ENCODE assay signal across 1 cellular context in the genomic region with DNA sequence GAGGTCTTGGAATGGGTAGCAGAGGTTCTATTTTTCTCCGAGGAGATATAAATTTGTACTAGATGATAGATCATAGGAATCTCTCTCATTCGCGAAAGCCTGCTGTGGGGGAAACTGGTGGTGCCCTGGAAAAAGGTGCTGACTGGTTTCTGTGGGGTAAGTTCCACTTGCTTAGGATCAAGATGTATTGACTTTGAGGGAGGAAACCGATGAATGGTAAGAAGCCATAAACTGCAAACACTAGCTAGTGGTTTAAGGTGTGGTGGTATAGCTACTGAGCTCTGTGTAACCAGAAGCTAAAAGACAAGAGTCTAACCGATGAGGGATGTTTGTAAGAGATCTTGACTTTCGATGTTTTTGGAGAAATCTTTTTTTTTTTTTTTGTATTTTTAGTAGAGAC.
TF ChIP-seq lines count a peak whose summit lies in the region.

No MANE protein-coding gene starts in this region.

TF ChIP-seq in K562, 482 proteins besides CTCF, POLR2A, EP300 and RAD21 (continued from another document):
- TF ChIP-seq, protein P1, sequence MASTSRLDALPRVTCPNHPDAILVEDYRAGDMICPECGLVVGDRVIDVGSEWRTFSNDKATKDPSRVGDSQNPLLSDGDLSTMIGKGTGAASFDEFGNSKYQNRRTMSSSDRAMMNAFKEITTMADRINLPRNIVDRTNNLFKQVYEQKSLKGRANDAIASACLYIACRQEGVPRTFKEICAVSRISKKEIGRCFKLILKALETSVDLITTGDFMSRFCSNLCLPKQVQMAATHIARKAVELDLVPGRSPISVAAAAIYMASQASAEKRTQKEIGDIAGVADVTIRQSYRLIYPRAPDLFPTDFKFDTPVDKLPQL (IDR thresholded peaks at IDR 0.05; ENCODE audit: extremely low read depth, insufficient read length): no peak
- peak; percentile 24 for TF ChIP-seq ZNF316 (IDR thresholded peaks at IDR 0.05)
- TF ChIP-seq RBBP5 (IDR thresholded peaks at IDR 0.05; ENCODE audit: borderline replicate concordance, insufficient read depth, low read length, poor library complexity, severe bottlenecking): no peak
- TF ChIP-seq SMARCC2 (IDR thresholded peaks at IDR 0.05; ENCODE audit: low read depth): no peak
- TF ChIP-seq, protein P2, sequence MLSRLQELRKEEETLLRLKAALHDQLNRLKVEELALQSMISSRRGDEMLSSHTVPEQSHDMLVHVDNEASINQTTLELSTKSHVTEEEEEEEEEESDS (CRISPR knock-in tag; IDR thresholded peaks at IDR 0.05): no peak
- no peak for TF ChIP-seq TEAD2 (tag; IDR thresholded peaks at IDR 0.05)
- no peak for TF ChIP-seq SNRNP70 (optimal IDR thresholded peaks at IDR 0.05; ENCODE audit: low read depth, low read length)
- TF ChIP-seq, protein P3, sequence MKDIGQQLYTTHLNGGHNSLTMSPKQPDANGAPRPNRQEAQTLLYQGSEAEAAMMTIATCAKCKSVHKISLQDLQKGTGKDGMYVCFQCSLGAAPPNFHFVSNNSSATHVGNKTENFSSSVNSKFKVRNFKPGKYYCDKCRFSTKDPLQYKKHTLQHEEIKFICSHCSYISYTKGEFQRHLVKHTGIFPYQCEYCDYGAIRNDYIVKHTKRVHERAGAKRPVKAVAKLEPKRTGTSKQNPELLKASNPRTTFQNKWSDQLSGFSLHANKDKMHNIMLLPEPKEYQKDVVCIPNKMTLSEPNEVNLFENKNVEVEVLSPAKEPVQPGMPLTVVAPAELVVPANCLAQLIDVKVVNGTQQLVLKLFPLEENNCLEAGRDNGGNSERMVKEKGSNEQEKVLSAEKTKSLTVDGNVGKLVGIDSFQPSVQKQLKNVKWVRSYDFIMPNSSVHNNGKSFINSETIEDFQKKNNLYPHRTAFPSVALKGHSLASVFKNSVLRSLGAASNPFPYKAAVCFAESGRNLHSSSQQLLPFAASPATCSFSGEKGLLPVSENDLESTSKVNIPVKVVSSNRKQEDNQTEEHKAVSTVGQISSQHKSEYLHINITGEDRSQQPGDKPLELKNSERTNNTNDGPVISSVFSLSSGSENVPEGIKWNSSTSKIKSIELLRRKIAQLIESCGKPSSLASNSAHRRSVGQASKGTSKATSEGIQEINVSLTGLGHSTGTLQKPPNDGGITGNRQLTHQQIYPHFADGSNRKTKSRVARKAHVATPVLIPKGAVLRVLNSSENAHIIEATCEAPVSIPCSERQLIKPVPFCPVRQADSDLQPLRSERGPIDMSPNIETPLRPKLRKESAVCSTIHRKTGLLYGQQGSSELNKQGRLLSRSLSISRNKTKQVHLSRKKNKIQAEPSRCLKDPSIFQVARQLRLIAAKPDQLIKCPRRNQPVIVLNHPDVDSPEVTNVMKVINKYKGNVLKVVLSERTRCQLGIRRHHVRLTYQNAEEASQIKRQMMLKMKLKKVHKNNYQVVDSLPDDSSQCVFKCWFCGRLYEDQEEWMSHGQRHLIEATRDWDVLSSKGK (CRISPR knock-in tag; IDR thresholded peaks at IDR 0.05): 0 out of 2 replicates have a peak, but pooled peaks have one; percentile 15
- TF ChIP-seq BRD4 (IDR thresholded peaks at IDR 0.05): no peak
- TF ChIP-seq CHD1 (IDR thresholded peaks at IDR 0.05; ENCODE audit: low read length): no peak
- peak; percentile 58; the same call in 1 of the 2 replicates for TF ChIP-seq ARID2 (IDR thresholded peaks at IDR 0.05)
